Comparison of ENCODE assay signal across 16 cellular contexts in the genomic region with DNA sequence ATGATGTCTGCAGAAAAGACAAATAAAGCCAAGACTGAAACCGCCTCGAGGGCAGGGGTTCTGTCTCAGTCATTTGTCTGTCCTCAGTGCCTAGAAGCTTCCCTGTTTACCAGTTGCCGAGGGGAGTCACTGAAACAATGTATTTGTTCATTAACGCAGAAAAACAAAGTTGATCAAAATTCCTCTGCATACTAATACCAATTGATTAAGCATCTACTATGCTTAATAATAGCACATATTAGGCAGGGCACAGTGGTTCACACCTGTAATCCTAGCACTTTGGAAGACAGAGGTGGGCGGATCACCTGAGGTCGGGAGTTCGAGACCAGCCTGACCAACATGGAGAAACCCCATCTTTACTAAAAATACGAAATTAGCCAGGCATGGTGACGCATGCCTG. TPM values are rescaled to one million over a fixed set of nuclear protein-coding genes. Genes with fewer than 3 reads are reported as not detected.
"Had no signal": no experiment of that assay in that cellular context is flagged by ENCODE, and none has a peak within 500 bp of the region (broad histone marks: within the 10 kb centered on the region; RNA-seq: fewer than 3 reads in every experiment).

No MANE protein-coding gene starts in this region.

- H3K36me3 ChIP-seq: right lobe of liver, WERI-Rb-1 had no signal

- H3K27me3 ChIP-seq: right lobe of liver, spleen had no signal

- H3K4me3 ChIP-seq: right lobe of liver had no signal

- H3K27ac Mint-ChIP-seq: activated CD4-positive, alpha-beta T cell treated with anti-CD3 and anti-CD28 coated beads for 36 hours; activated CD8-positive, alpha-beta T cell treated with anti-CD3 and anti-CD28 coated beads for 36 hours; activated naive CD8-positive, alpha-beta T cell treated with anti-CD3 and anti-CD28 coated beads for 36 hours; activated T-cell treated with anti-CD3 and anti-CD28 coated beads, Interleukin-2, amount 50 U/mL, for 72 hours; stimulated activated memory B cell treated with anti-CD40 and anti-IgM and Interleukin-4, amounts not matched to agents 10 μg/mL and 1 μg/mL and 100 μg/mL, for 72 hours had no signal

- H3K9me3 Mint-ChIP-seq: naive thymus-derived CD8-positive, alpha-beta T cell; stimulated activated memory B cell treated with anti-CD40 and anti-IgM and Interleukin-4, amounts not matched to agents 10 μg/mL and 1 μg/mL and 100 μg/mL, for 72 hours had no signal

- H3K27me3 Mint-ChIP-seq: activated CD4-positive, alpha-beta T cell treated with anti-CD3 and anti-CD28 coated beads for 36 hours; activated CD8-positive, alpha-beta T cell treated with anti-CD3 and anti-CD28 coated beads for 36 hours; activated naive CD8-positive, alpha-beta T cell treated with anti-CD3 and anti-CD28 coated beads for 36 hours; naive thymus-derived CD8-positive, alpha-beta T cell; stimulated activated memory B cell treated with anti-CD40 and anti-IgM and Interleukin-4, amounts not matched to agents 10 μg/mL and 1 μg/mL and 100 μg/mL, for 72 hours had no signal

- H3K9me3 ChIP-seq: right lobe of liver, spleen had no signal

- H3K36me3 Mint-ChIP-seq: stimulated activated memory B cell treated with anti-CD40 and anti-IgM and Interleukin-4, amounts not matched to agents 10 μg/mL and 1 μg/mL and 100 μg/mL, for 72 hours had no signal

- H3K27ac ChIP-seq: WERI-Rb-1 had no signal

- DNase-seq: activated CD4-positive, alpha-beta T cell treated with anti-CD3 and anti-CD28 coated beads for 36 hours; activated CD8-positive, alpha-beta memory T cell treated with anti-CD3 and anti-CD28 coated beads, Interleukin-2, amount 50 U/mL, for 4 hours; activated CD8-positive, alpha-beta T cell treated with anti-CD3 and anti-CD28 coated beads for 36 hours; activated gamma-delta T cell treated with Interleukin-2 at 50 U/mL for 16 hours; activated naive CD8-positive, alpha-beta T cell treated with anti-CD3 and anti-CD28 coated beads for 36 hours; activated T-cell treated with anti-CD3 and anti-CD28 coated beads, Interleukin-2, amount 50 U/mL, for 72 hours; aorta; kidney glomerular epithelial cell; naive thymus-derived CD8-positive, alpha-beta T cell; right lobe of liver; stimulated activated CD4-positive, alpha-beta T cell treated with anti-CD3 and anti-CD28 coated beads, Interleukin-1b, Interleukin-23, amount 100 ng/mL, for 48 hours; WERI-Rb-1 had no signal

- H3K4me3 Mint-ChIP-seq: activated CD4-positive, alpha-beta T cell treated with anti-CD3 and anti-CD28 coated beads for 36 hours; activated naive CD8-positive, alpha-beta T cell treated with anti-CD3 and anti-CD28 coated beads for 36 hours; stimulated activated memory B cell treated with anti-CD40 and anti-IgM and Interleukin-4, amounts not matched to agents 10 μg/mL and 1 μg/mL and 100 μg/mL, for 72 hours had no signal

- FAIRE-seq: endothelial cell of umbilical vein had no signal

RNA-seq across cellular contexts. Expression of a gene that starts 46.3 kb away (rescaled TPM):
- total RNA-seq: SK-MEL-5 had no signal
